Comparison of ENCODE assay signal across 1 cellular context in genomic region chr1:89820423-89821321, GRCh38.
A peak's percentile ranks its signal among the peaks of the same experiment; 100 is the strongest.
TF ChIP-seq lines count a peak whose summit lies in the region.

Gene LRRC8D, plus strand, starts transcription at chr1:89821032. Its CDS starts 112,037 bp downstream, at chr1:89933069.

TF ChIP-seq in HepG2, 621 proteins besides CTCF, POLR2A, EP300 and RAD21 (continued from another document and continues in another):
- TF ChIP-seq ZBTB39 (CRISPR knock-in tag; IDR thresholded peaks at IDR 0.05): no peak
- peak; percentile 80 for TF ChIP-seq BRF2 (CRISPR knock-in tag; IDR thresholded peaks at IDR 0.05)
- TF ChIP-seq GLI4 (CRISPR knock-in tag; IDR thresholded peaks at IDR 0.05; ENCODE audit: borderline replicate concordance): peak; percentile 62; the same call in 1 of the 2 replicates
- peak; percentile 87; the same call in 1 of the 2 replicates for TF ChIP-seq TMF1 (CRISPR knock-in tag; IDR thresholded peaks at IDR 0.05; ENCODE audit: low read depth)
- TF ChIP-seq ZNF883 (CRISPR knock-in tag; IDR thresholded peaks at IDR 0.05; ENCODE audit: not compliant biosample characterization): peak; percentile 78
- TF ChIP-seq ARID5B (CRISPR knock-in tag; IDR thresholded peaks at IDR 0.05): peak; percentile 31; the same call in 1 of the 2 replicates
- peak; percentile 55; the same call in 1 of the 2 replicates for TF ChIP-seq HOMEZ (CRISPR knock-in tag; IDR thresholded peaks at IDR 0.05; ENCODE audit: low read depth)
- TF ChIP-seq SIN3A (IDR thresholded peaks at IDR 0.05; ENCODE audit: borderline replicate concordance, low read depth, low read length): peak; percentile 50; the same call in 1 of the 2 replicates
- TF ChIP-seq HDAC2 (CRISPR knock-in tag; IDR thresholded peaks at IDR 0.05): peak; percentile 44; the same call in 1 of the 2 replicates
- TF ChIP-seq IRX3 (CRISPR knock-in tag; IDR thresholded peaks at IDR 0.05; ENCODE audit: borderline replicate concordance, low read depth): 0 out of 2 replicates have a peak, but pooled peaks have one; percentile 6
- no peak for TF ChIP-seq ZFP1 (CRISPR knock-in tag; IDR thresholded peaks at IDR 0.05)
- no peak for TF ChIP-seq SIX4 (CRISPR knock-in tag; IDR thresholded peaks at IDR 0.05)
- TF ChIP-seq TFDP2 (CRISPR knock-in tag; IDR thresholded peaks at IDR 0.05): peak; percentile 54; the same call in 1 of the 2 replicates
- TF ChIP-seq HBP1 (CRISPR knock-in tag; IDR thresholded peaks at IDR 0.05; ENCODE audit: low read depth): 0 out of 2 replicates have a peak, but pooled peaks have one; percentile 47
- TF ChIP-seq KMT2A (CRISPR knock-in tag; IDR thresholded peaks at IDR 0.05): peak; percentile 80
- TF ChIP-seq BORCS8-MEF2B (CRISPR knock-in tag; IDR thresholded peaks at IDR 0.05): no peak
- no peak for TF ChIP-seq ZNF234 (CRISPR knock-in tag; conservative IDR thresholded peaks at IDR 0.05)
- no peak; the same call in 1 of the 2 replicates for TF ChIP-seq BRD4 (CRISPR knock-in tag; IDR thresholded peaks at IDR 0.05)
- 0 out of 2 replicates have a peak, but pooled peaks have one; percentile 31 for TF ChIP-seq ZNF639 (CRISPR knock-in tag; conservative IDR thresholded peaks at IDR 0.05)
- peak; percentile 61 for TF ChIP-seq BHLHE40 (IDR thresholded peaks at IDR 0.05; ENCODE audit: low read length)
- no peak for TF ChIP-seq KDM3A (CRISPR knock-in tag; IDR thresholded peaks at IDR 0.05; ENCODE audit: low read depth)
- TF ChIP-seq GRHL1 (CRISPR knock-in tag; conservative IDR thresholded peaks at IDR 0.05): no peak
- TF ChIP-seq CHD2 (IDR thresholded peaks at IDR 0.05; ENCODE audit: low read depth, low read length): no peak; the same call in 1 of the 2 replicates
- peak; percentile 37; the same call in 1 of the 2 replicates for TF ChIP-seq RXRA (CRISPR knock-in tag; IDR thresholded peaks at IDR 0.05)
- no peak for TF ChIP-seq SNAPC5 (CRISPR knock-in tag; IDR thresholded peaks at IDR 0.05; ENCODE audit: borderline replicate concordance)
- TF ChIP-seq ZNF841 (CRISPR knock-in tag; IDR thresholded peaks at IDR 0.05; ENCODE audit: borderline replicate concordance): 0 out of 2 replicates have a peak, but pooled peaks have one; percentile 58
- TF ChIP-seq ZNF124 (CRISPR knock-in tag; IDR thresholded peaks at IDR 0.05): no peak; the same call in 1 of the 2 replicates
- 0 out of 2 replicates have a peak, but pooled peaks have one; percentile 43 for TF ChIP-seq RFX5 (IDR thresholded peaks at IDR 0.05; ENCODE audit: low read depth, low read length)
- TF ChIP-seq SALL2 (CRISPR knock-in tag; IDR thresholded peaks at IDR 0.05): no peak
- no peak for TF ChIP-seq AKNA (CRISPR knock-in tag; IDR thresholded peaks at IDR 0.05; ENCODE audit: borderline replicate concordance)
- no peak for TF ChIP-seq ZNF460 (CRISPR knock-in tag; IDR thresholded peaks at IDR 0.05; ENCODE audit: borderline replicate concordance)
- TF ChIP-seq IKZF4 (CRISPR knock-in tag; IDR thresholded peaks at IDR 0.05; ENCODE audit: borderline replicate concordance, low read depth, not compliant biosample characterization): no peak
- TF ChIP-seq MAFK (conservative IDR thresholded peaks at IDR 0.05 in 1 of 2, IDR thresholded peaks at IDR 0.05 in 1 of 2; ENCODE audit: low read length in 2 of 2): no peak
